ENCODE assay signal across 8 cellular contexts in genomic region chr17:30831257-30831656, GRCh38. TPM values are rescaled to one million over a fixed set of nuclear protein-coding genes. Genes with fewer than 3 reads are reported as not detected.
A peak's percentile ranks its signal among the peaks of the same experiment; 100 is the strongest.
DNase-seq lines count a peak whose midpoint lies in the region; ATAC-seq, FAIRE-seq and TF ChIP-seq lines count a peak whose summit lies in the region.

No MANE protein-coding gene starts in this region.

- TF ChIP-seq RAD21 in K562 (CRISPR knock-in tag; conservative IDR thresholded peaks at IDR 0.05 in 1 of 2, IDR thresholded peaks at IDR 0.05 in 1 of 2) = no peak

- H3K27ac ChIP-seq in K562 (ENCODE audit: extremely low read depth, low read depth, low read length) = peak overlapping the region; percentile 95
- H3K27ac ChIP-seq in thoracic aorta = no peak overlapping the region

- BruUV-seq in K562 (replicated peaks; lab: Mats Ljungman, UMichigan) = TSS peak; percentile 77

- in situ Hi-C loops in K562 (cut with MboI) = no loop called here

- peaks cover 46% of the 10 kb centered on the region for H3K79me2 ChIP-seq in K562 (ENCODE audit: control insufficient read depth, insufficient read depth, low read length)

- H2AFZ ChIP-seq in K562 (ENCODE audit: low read depth, low read length) = peak overlapping the region; percentile 97

- H3K9me1 ChIP-seq in K562 (ENCODE audit: control insufficient read depth, insufficient read depth, low read length) = no peaks in the 10 kb centered on the region

- CTCF ChIA-PET in K562 (lab: Yijun Ruan, JAX; ENCODE audit: low intra/inter-chr PET ratio) = no interaction called here

- intact Hi-C loops in K562 (cut with micrococcal nuclease) = no loop called here

- peak; percentile 68 for ATAC-seq in K562
- ATAC-seq in thoracic aorta (ENCODE audit: insufficient number of reproducible peaks, low FRiP score, low read depth) = no peak
- no peak for ATAC-seq in HG03196 (IDR thresholded peaks at IDR 0.05; ENCODE audit: unreplicated experiment)
- ATAC-seq in GM18517 (IDR thresholded peaks at IDR 0.05; ENCODE audit: unreplicated experiment) = no peak
- ATAC-seq in GM21825 (IDR thresholded peaks at IDR 0.05; ENCODE audit: unreplicated experiment) = no peak

- 3% methylated on average over 13 of the region's 13 CpGs for WGBS in K562 (ENCODE audit: insufficient coverage, low coverage, missing lambda C conversion rate)

- H3K4me2 ChIP-seq in K562 (ENCODE audit: insufficient read depth, low read length) = peak overlapping the region; percentile 98

- H3K4me1 ChIP-seq in K562 (replicated peaks in 1 of 2; ENCODE audit: control insufficient read depth in 2 of 2, insufficient read depth in 2 of 2, low read length in 2 of 2) (peaks cover 13 to 14% of the 10 kb centered on the region in 2 experiments; a peak in 4 of 5 replicates), thoracic aorta (ENCODE audit: control insufficient read depth in 1 of 2, low read depth in 2 of 2) (peaks cover 10 to 14% of the 10 kb centered on the region in 2 donors)

- H3K27me3 ChIP-seq in K562 (ENCODE audit: control insufficient read depth in 2 of 2, insufficient read depth in 2 of 2, low read length in 2 of 2) (no peaks in the 10 kb centered on the region), thoracic aorta (replicated peaks; ENCODE audit: insufficient read depth) (no peaks in the 10 kb centered on the region)

- FAIRE-seq in K562 (lab: Jason Lieb, UNC) = peak; percentile 69

- peaks cover 25% of the 10 kb centered on the region for H3K36me3 ChIP-seq in K562 (ENCODE audit: control insufficient read depth, insufficient read depth, low read length)
- H3K36me3 ChIP-seq in thoracic aorta = no peaks in the 10 kb centered on the region

- H3K4me3 ChIP-seq in LNCaP clone FGC (ENCODE audit: low read depth, low read length) = peak overlapping the region; percentile 99
- peak overlapping the region; percentile 86 for H3K4me3 ChIP-seq in K562
- H3K4me3 ChIP-seq in thoracic aorta = peak overlapping the region; percentile 92

- TF ChIP-seq EP300 in K562 (IDR thresholded peaks at IDR 0.05; ENCODE audit: low read length) = no peak

- no peaks in the 10 kb centered on the region; the same call in 1 of the 2 replicates for H4K20me1 ChIP-seq in K562 (replicated peaks; ENCODE audit: control insufficient read depth, insufficient read depth, low read length)

- TF ChIP-seq CTCF in LNCaP clone FGC (IDR thresholded peaks at IDR 0.05; ENCODE audit: control insufficient read depth, extremely low read depth, insufficient read depth) (no peak), K562 (IDR thresholded peaks at IDR 0.05 in 2 of 3, conservative IDR thresholded peaks at IDR 0.05 in 1 of 3; ENCODE audit: insufficient read depth in 2 of 3, low read depth in 1 of 3, low read length in 3 of 3) (no peak), thoracic aorta (IDR thresholded peaks at IDR 0.05) (no peak)

- no peak for TF ChIP-seq POLR2A in K562 (conservative IDR thresholded peaks at IDR 0.05)

- H3K9me3 ChIP-seq in K562 (replicated peaks; ENCODE audit: control insufficient read depth, insufficient read depth, low read depth, low read length) (no peaks in the 10 kb centered on the region), thoracic aorta (no peaks in the 10 kb centered on the region)

- POLR2A ChIA-PET in K562 (lab: Yijun Ruan, JAX) = interaction anchor here (0.6 to 1.0 kb wide), 2 partner anchors 20 to 265 kb away, joined by 3 read pairs; no protein-coding TSS in a partner anchor

- peak overlapping the region; percentile 57 to 96; a peak in 3 of 4 replicates for H3K9ac ChIP-seq in K562 (ENCODE audit: insufficient read depth in 1 of 2, low read depth in 2 of 2, low read length in 2 of 2)

- DNase-seq in GM03348 (ENCODE audit: low spot score) (peak; percentile 21), LNCaP clone FGC (ENCODE audit: low read depth) (no peak), K562 (ENCODE audit: extremely low read depth in 1 of 4, low spot score in 3 of 4) (peak in 3 of 4 experiments; percentile 22 to 71 (median 66)), kidney tubule cell (ENCODE audit: low spot score) (peak; percentile 32), thoracic aorta (ENCODE audit: low spot score) (no peak)

TF ChIP-seq in K562, 482 proteins besides CTCF, POLR2A, EP300 and RAD21 (continues in another document):
- TF ChIP-seq TBP (optimal IDR thresholded peaks at IDR 0.05; ENCODE audit: low read depth, low read length) (no peak), SREBF2 (CRISPR knock-in tag; IDR thresholded peaks at IDR 0.05) (no peak)
- TF ChIP-seq, protein P1, sequence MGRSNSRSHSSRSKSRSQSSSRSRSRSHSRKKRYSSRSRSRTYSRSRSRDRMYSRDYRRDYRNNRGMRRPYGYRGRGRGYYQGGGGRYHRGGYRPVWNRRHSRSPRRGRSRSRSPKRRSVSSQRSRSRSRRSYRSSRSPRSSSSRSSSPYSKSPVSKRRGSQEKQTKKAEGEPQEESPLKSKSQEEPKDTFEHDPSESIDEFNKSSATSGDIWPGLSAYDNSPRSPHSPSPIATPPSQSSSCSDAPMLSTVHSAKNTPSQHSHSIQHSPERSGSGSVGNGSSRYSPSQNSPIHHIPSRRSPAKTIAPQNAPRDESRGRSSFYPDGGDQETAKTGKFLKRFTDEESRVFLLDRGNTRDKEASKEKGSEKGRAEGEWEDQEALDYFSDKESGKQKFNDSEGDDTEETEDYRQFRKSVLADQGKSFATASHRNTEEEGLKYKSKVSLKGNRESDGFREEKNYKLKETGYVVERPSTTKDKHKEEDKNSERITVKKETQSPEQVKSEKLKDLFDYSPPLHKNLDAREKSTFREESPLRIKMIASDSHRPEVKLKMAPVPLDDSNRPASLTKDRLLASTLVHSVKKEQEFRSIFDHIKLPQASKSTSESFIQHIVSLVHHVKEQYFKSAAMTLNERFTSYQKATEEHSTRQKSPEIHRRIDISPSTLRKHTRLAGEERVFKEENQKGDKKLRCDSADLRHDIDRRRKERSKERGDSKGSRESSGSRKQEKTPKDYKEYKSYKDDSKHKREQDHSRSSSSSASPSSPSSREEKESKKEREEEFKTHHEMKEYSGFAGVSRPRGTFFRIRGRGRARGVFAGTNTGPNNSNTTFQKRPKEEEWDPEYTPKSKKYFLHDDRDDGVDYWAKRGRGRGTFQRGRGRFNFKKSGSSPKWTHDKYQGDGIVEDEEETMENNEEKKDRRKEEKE (IDR thresholded peaks at IDR 0.05; ENCODE audit: borderline replicate concordance in 1 of 2, control insufficient read depth in 1 of 2, low read depth in 2 of 2, low read length in 1 of 2) = no peak

RNA-seq across cellular contexts. Expression of gene ATAD5, which starts 0.5 kb away (rescaled TPM):
- 19.4 and 126 TPM in 2 replicates for total RNA-seq in K562 (2011; cell fraction: chromatin; rRNA removed; ENCODE audit: low replicate concordance)
- 14.5 and 23.6 TPM in 2 replicates for total RNA-seq in K562 (2011; cell fraction: nucleolus; rRNA removed)
- 27.3 and 32.6 TPM in 2 replicates for total RNA-seq in K562 (2011; cell fraction: nucleoplasm; rRNA removed)
- total RNA-seq in K562 (2014; rRNA removed) = 14.0 and 14.6 TPM in 2 replicates
- 19.5 and 23.3 TPM in 2 replicates for total RNA-seq in K562 (2014; rRNA removed; fragmentation: Illumina TruSeq; extraction: Trizol)
- total RNA-seq in K562 (2015; rRNA removed; fragmentation: Illumina TruSeq; extraction: Trizol) = 21.5 and 25.3 TPM in 2 replicates
- total RNA-seq in K562 (2021) = 23.7 and 23.8 TPM in 2 replicates
- 14.6 and 25.6 TPM in 2 replicates for polyA plus RNA-seq in K562 (2011; rRNA removed)
- polyA plus RNA-seq in K562 (2011; cell fraction: cytosol; rRNA removed) = 2.4 and 3.3 TPM in 2 replicates
- polyA plus RNA-seq in K562 (2011; cell fraction: nucleus; rRNA removed) = 20.3 and 22.2 TPM in 2 replicates
- polyA plus RNA-seq in K562 (2012) = 7.0 and 15.9 TPM in 2 replicates
- polyA plus RNA-seq in K562 (2014; fragmentation: Illumina TruSeq; extraction: Trizol) = 15.9 and 17.6 TPM in 2 replicates
- 1 to 10 TPM; 4.6 to 4.9 TPM for polyA plus RNA-seq in K562 (2014; fragmentation: Nextera tagmentation; extraction: Ambion mirVana)
- polyA plus RNA-seq in K562 (2014; rRNA removed) = 14.4 and 19.7 TPM in 2 replicates
- 23.9 and 29.7 TPM in 2 replicates for polyA minus RNA-seq in K562 (2011; rRNA and poly(A)+ RNA removed)
- 11.4 and 15.7 TPM in 2 replicates for polyA minus RNA-seq in K562 (2011; cell fraction: cytosol; rRNA and poly(A)+ RNA removed)
- polyA minus RNA-seq in K562 (2011; cell fraction: nucleus; rRNA and poly(A)+ RNA removed) = 35.0 and 45.2 TPM in 2 replicates
- 1 to 10 TPM in 1 of 2 donors, under 1 TPM in 1; 0.81 to 1.3 TPM for total RNA-seq in thoracic aorta

RNA-seq across cellular contexts. Expression of gene CRLF3, which starts 6.8 kb away (rescaled TPM):
- total RNA-seq in K562 (2011; cell fraction: chromatin; rRNA removed; ENCODE audit: low replicate concordance) = 34.1 and 43.8 TPM in 2 replicates
- 18.8 and 19.0 TPM in 2 replicates for total RNA-seq in K562 (2011; cell fraction: nucleolus; rRNA removed)
- total RNA-seq in K562 (2011; cell fraction: nucleoplasm; rRNA removed) = 31.9 and 43.9 TPM in 2 replicates
- total RNA-seq in K562 (2014; rRNA removed) (26.9 and 28.8 TPM in 2 replicates), K562 (2014; rRNA removed; fragmentation: Illumina TruSeq; extraction: Trizol) (45.2 and 47.0 TPM in 2 replicates), K562 (2015; rRNA removed; fragmentation: Illumina TruSeq; extraction: Trizol) (29.3 and 29.8 TPM in 2 replicates), K562 (2021) (31.8 and 33.5 TPM in 2 replicates), thoracic aorta (10 to 100 TPM; 13.0 to 16.4 TPM)
- polyA plus RNA-seq in K562 (2011; rRNA removed) (28.7 and 55.9 TPM in 2 replicates), K562 (2014; fragmentation: Illumina TruSeq; extraction: Trizol) (33.1 and 39.7 TPM in 2 replicates), K562 (2014; fragmentation: Nextera tagmentation; extraction: Ambion mirVana) (10 to 100 TPM; 13.2 to 13.7 TPM), K562 (2014; rRNA removed) (29.2 and 34.2 TPM in 2 replicates)
- polyA plus RNA-seq in K562 (2011; cell fraction: cytosol; rRNA removed) = 18.7 and 23.8 TPM in 2 replicates
- 9.4 and 10.4 TPM in 2 replicates for polyA plus RNA-seq in K562 (2011; cell fraction: nucleus; rRNA removed)
- polyA plus RNA-seq in K562 (2012) = 20.2 and 22.0 TPM in 2 replicates
- 40.6 and 62.6 TPM in 2 replicates for polyA minus RNA-seq in K562 (2011; rRNA and poly(A)+ RNA removed)
- 18.3 and 31.2 TPM in 2 replicates for polyA minus RNA-seq in K562 (2011; cell fraction: cytosol; rRNA and poly(A)+ RNA removed)
- polyA minus RNA-seq in K562 (2011; cell fraction: nucleus; rRNA and poly(A)+ RNA removed) = 5.9 and 7.4 TPM in 2 replicates

Comparison
In these comparisons a context has a peak if more than half of its experiments do, and no peak if none do; other contexts are left out.
1. DNase-seq: peak in GM03348 (single experiment), K562 (3 of 4) and kidney tubule cell (single experiment); none in LNCaP clone FGC (single experiment) and thoracic aorta (single experiment).
2. RNA of gene ATAD5, which starts 0.5 kb away (total RNA-seq): 14.0 to 126 TPM in K562; 0.81 to 1.3 TPM in thoracic aorta; every median in the first group is over 4 times any median in the second.
3. Peak in every context shown above with its lines, with median percentiles within 50 percentile points of each other: H3K4me3 ChIP-seq.